1 cellular context compared by ENCODE assay signal in genomic region chr17:75404223-75404738, GRCh38.
TF ChIP-seq lines count a peak whose summit lies in the region.

No MANE protein-coding gene starts in this region.

TF ChIP-seq in K562, 482 proteins besides CTCF, POLR2A, EP300 and RAD21 (continued from another document and continues in another):
- TF ChIP-seq ZNF592 (IDR thresholded peaks at IDR 0.05) (no peak), TAL1 (IDR thresholded peaks at IDR 0.05) (no peak), PCBP2 (IDR thresholded peaks at IDR 0.05; ENCODE audit: low read depth, low read length, poor library complexity, severe bottlenecking) (no peak), BRF1 (IDR thresholded peaks at IDR 0.05; ENCODE audit: borderline replicate concordance, extremely low read depth, insufficient read length) (no peak), GATA2 (CRISPR knock-in tag; IDR thresholded peaks at IDR 0.05) (no peak), BMI1 (IDR thresholded peaks at IDR 0.05; ENCODE audit: low read length) (no peak), THRB (CRISPR knock-in tag; conservative IDR thresholded peaks at IDR 0.05) (no peak), LEF1 (IDR thresholded peaks at IDR 0.05) (peak; percentile 52; the same call in 1 of the 2 replicates), ZNF436 (CRISPR knock-in tag; IDR thresholded peaks at IDR 0.05) (no peak), EWSR1 (IDR thresholded peaks at IDR 0.05; ENCODE audit: borderline replicate concordance, low read depth, partially characterized antibody) (no peak), TBP (optimal IDR thresholded peaks at IDR 0.05; ENCODE audit: low read depth, low read length) (no peak), KLF1 (tag; IDR thresholded peaks at IDR 0.05) (no peak), NFIC (IDR thresholded peaks at IDR 0.05) (no peak), NKRF (IDR thresholded peaks at IDR 0.05; ENCODE audit: borderline replicate concordance) (peak; percentile 54; the same call in 1 of the 2 replicates), BCOR (IDR thresholded peaks at IDR 0.05) (no peak; the same call in 1 of the 2 replicates), NCOA4 (IDR thresholded peaks at IDR 0.05; ENCODE audit: partially characterized antibody) (no peak), RAD51 (IDR thresholded peaks at IDR 0.05; ENCODE audit: borderline replicate concordance, low read depth) (peak; percentile 28; the same call in 1 of the 2 replicates), ZNF324 (CRISPR knock-in tag; IDR thresholded peaks at IDR 0.05) (no peak), SMC3 (conservative IDR thresholded peaks at IDR 0.05; ENCODE audit: insufficient read depth, low read depth, low read length) (peak; percentile 53; the same call in 1 of the 2 replicates), TAF7 (tag; IDR thresholded peaks at IDR 0.05) (no peak), MIER1 (IDR thresholded peaks at IDR 0.05; ENCODE audit: low read depth) (no peak; the same call in 1 of the 2 replicates), XRCC5 (IDR thresholded peaks at IDR 0.05; ENCODE audit: low read depth, low read length) (0 out of 2 replicates have a peak, but pooled peaks have one; percentile 37), HIVEP1 (CRISPR knock-in tag; IDR thresholded peaks at IDR 0.05) (no peak), MXI1 (IDR thresholded peaks at IDR 0.05; ENCODE audit: low read depth, low read length) (no peak), FOXJ2 (tag; IDR thresholded peaks at IDR 0.05) (no peak), ZBTB26 (CRISPR knock-in tag; IDR thresholded peaks at IDR 0.05) (no peak), ZKSCAN1 (IDR thresholded peaks at IDR 0.05; ENCODE audit: low read depth, low read length) (no peak), PTTG1 (tag; IDR thresholded peaks at IDR 0.05; ENCODE audit: low read depth) (no peak), ZNF3 (CRISPR knock-in tag; IDR thresholded peaks at IDR 0.05) (no peak), HNRNPL (IDR thresholded peaks at IDR 0.05; ENCODE audit: low read depth, low read length) (no peak), NFYB (IDR thresholded peaks at IDR 0.05; ENCODE audit: extremely low read depth, insufficient read length) (no peak), ZNF717 (CRISPR knock-in tag; IDR thresholded peaks at IDR 0.05) (no peak), ILK (tag; IDR thresholded peaks at IDR 0.05; ENCODE audit: borderline replicate concordance, low read depth) (no peak), ESRRA (IDR thresholded peaks at IDR 0.05; ENCODE audit: borderline replicate concordance, low read depth) (no peak), SRSF1 (IDR thresholded peaks at IDR 0.05; ENCODE audit: low read depth, low read length) (no peak), VEZF1 (CRISPR knock-in tag; IDR thresholded peaks at IDR 0.05) (peak; percentile 94), RBM25 (IDR thresholded peaks at IDR 0.05; ENCODE audit: low read depth, low read length, severe bottlenecking) (no peak), MLLT1 (IDR thresholded peaks at IDR 0.05) (peak; percentile 29 to 89; a peak in 3 of 4 replicates), SMAD1 (IDR thresholded peaks at IDR 0.05; ENCODE audit: low read depth, low read length, partially characterized antibody) (no peak), CBFB (CRISPR knock-in tag; IDR thresholded peaks at IDR 0.05) (no peak), TSHZ1 (CRISPR knock-in tag; IDR thresholded peaks at IDR 0.05) (no peak), ETV6 (IDR thresholded peaks at IDR 0.05; ENCODE audit: borderline replicate concordance in 1 of 2, low read depth in 2 of 2, low read length in 1 of 2) (peak; percentile 57 to 59; a peak in 1 of 4 replicates), ETV6 (CRISPR knock-in tag; IDR thresholded peaks at IDR 0.05; ENCODE audit: borderline replicate concordance) (no peak), ZNF146 (CRISPR knock-in tag; IDR thresholded peaks at IDR 0.05; ENCODE audit: unreplicated experiment) (no peak), SAFB (IDR thresholded peaks at IDR 0.05; ENCODE audit: borderline replicate concordance, low read depth, low read length) (no peak), ZNF740 (CRISPR knock-in tag; IDR thresholded peaks at IDR 0.05) (no peak), ZNF740 (tag; IDR thresholded peaks at IDR 0.05) (peak in 1 of 2 experiments; percentile 30; a peak in 1 of 4 replicates), BCL6 (CRISPR knock-in tag; IDR thresholded peaks at IDR 0.05) (no peak), NBN (IDR thresholded peaks at IDR 0.05; ENCODE audit: low read depth) (peak; percentile 85), TRIM28 (IDR thresholded peaks at IDR 0.05) (no peak), ARID3A (IDR thresholded peaks at IDR 0.05; ENCODE audit: borderline replicate concordance, low read depth, low read length) (peak; percentile 11; the same call in 1 of the 2 replicates)
